ENCODE assay signal across 8 cellular contexts in genomic region chr18:79400591-79401381, GRCh38. TPM values are rescaled to one million over a fixed set of nuclear protein-coding genes. Genes with fewer than 3 reads are reported as not detected.
A peak's percentile ranks its signal among the peaks of the same experiment; 100 is the strongest.
DNase-seq lines count a peak whose midpoint lies in the region; ATAC-seq, FAIRE-seq and TF ChIP-seq lines count a peak whose summit lies in the region.

No MANE protein-coding gene starts in this region.

- WGBS in mesendoderm (ENCODE audit: extremely low coverage, insufficient coverage, low lambda C conversion rate), result no CpG with 5 or more reads among the region's 58 CpGs

- no peak overlapping the region for H4K5ac ChIP-seq in mesendoderm (ENCODE audit: low read length)

- intact Hi-C loops in breast epithelium (cut with DNase I; ENCODE audit: low total_unique reads) (loop anchor here (10.0 kb wide), 2 partner anchors 74 to 124 kb away; no protein-coding TSS in a partner anchor), tibial artery (cut with DNase I; ENCODE audit: low total_unique reads) (loop anchor here (5.0 kb wide), 1 partner anchor 107 kb away; no protein-coding TSS in a partner anchor)

- H3K36me3 ChIP-seq in breast epithelium (no peaks in the 10 kb centered on the region), mesendoderm (ENCODE audit: control insufficient read depth, insufficient read depth, low read length) (no peaks in the 10 kb centered on the region), tibial artery (no peaks in the 10 kb centered on the region)

- POLR2A ChIA-PET in RWPE1 (lab: Yijun Ruan, JAX; ENCODE audit: low non-redundant PET), result no interaction called here

- no peak overlapping the region for H4K8ac ChIP-seq in mesendoderm (ENCODE audit: low read depth, low read length)

- peak overlapping the region; percentile 71 for H3K9ac ChIP-seq in mesendoderm (ENCODE audit: low read length)

- no peak overlapping the region for H2BK15ac ChIP-seq in mesendoderm (replicated peaks; ENCODE audit: low read depth)

- CTCF ChIA-PET in RWPE1 (lab: Yijun Ruan, JAX), result no interaction called here

- DNase-seq in GM12891 (ENCODE audit: insufficient read length, low spot score) (peak; percentile 77), RWPE1 (ENCODE audit: low spot score) (no peak), breast epithelium (ENCODE audit: low spot score in 2 of 2) (no peak), mesendoderm (no peak), tibial artery (no peak), NCI-H69 (lab: John Stamatoyannopoulos, UW) (no peak)

- no peak for TF ChIP-seq CTCF in RWPE1 (conservative IDR thresholded peaks at IDR 0.05; ENCODE audit: low read depth)
- no peak for TF ChIP-seq CTCF in breast epithelium (IDR thresholded peaks at IDR 0.05)
- TF ChIP-seq CTCF in tibial artery (IDR thresholded peaks at IDR 0.05), result no peak

- H3K18ac ChIP-seq in mesendoderm (ENCODE audit: low read length), result peak overlapping the region; percentile 95

- TF ChIP-seq POLR2A in GM12891 (IDR thresholded peaks at IDR 0.05; ENCODE audit: low read depth, low read length) (no peak), breast epithelium (IDR thresholded peaks at IDR 0.05) (no peak)

- H3K4me1 ChIP-seq in breast epithelium, result peaks cover 0 to 4% of the 10 kb centered on the region in 2 donors
- H3K4me1 ChIP-seq in mesendoderm (ENCODE audit: control insufficient read depth, low read depth, low read length), result no peaks in the 10 kb centered on the region
- peaks cover 0 to 55% (median 43%) of the 10 kb centered on the region in 4 donors for H3K4me1 ChIP-seq in tibial artery

- H3K27me3 ChIP-seq in breast epithelium (no peaks in the 10 kb centered on the region), mesendoderm (ENCODE audit: insufficient read depth, low read length, poor library complexity) (peaks cover 29% of the 10 kb centered on the region), tibial artery (no peaks in the 10 kb centered on the region)

- H3K56ac ChIP-seq in mesendoderm (ENCODE audit: low read length), result peak overlapping the region; percentile 79

- ATAC-seq in HG03196 (IDR thresholded peaks at IDR 0.05; ENCODE audit: unreplicated experiment), result no peak
- ATAC-seq in HG02884 (IDR thresholded peaks at IDR 0.05; ENCODE audit: unreplicated experiment), result no peak

- H3K23ac ChIP-seq in mesendoderm (ENCODE audit: low read length), result no peak overlapping the region

- H2BK5ac ChIP-seq in mesendoderm (ENCODE audit: low read length), result no peak overlapping the region

- H3K4me3 ChIP-seq in breast epithelium (peak overlapping the region; percentile 82 to 86 (median 84)), mesendoderm (ENCODE audit: low read length) (peak overlapping the region; percentile 35), tibial artery (peak overlapping the region; percentile 80 to 84)

- H3K9me3 ChIP-seq in breast epithelium, result no peaks in the 10 kb centered on the region
- no peaks in the 10 kb centered on the region for H3K9me3 ChIP-seq in tibial artery

- no peak overlapping the region for H2AK5ac ChIP-seq in mesendoderm (ENCODE audit: low read length)

- FAIRE-seq in GM12891 (lab: Jason Lieb, UNC), result no peak

- H2BK120ac ChIP-seq in mesendoderm (ENCODE audit: low read depth, low read length), result peak overlapping the region; percentile 73

- peak overlapping the region; percentile 11 for H3K4me2 ChIP-seq in mesendoderm (ENCODE audit: low read length)

- peak overlapping the region; percentile 84 for H3K4ac ChIP-seq in mesendoderm (ENCODE audit: low read depth, low read length)

- H3K79me1 ChIP-seq in mesendoderm (ENCODE audit: low read length), result peaks cover 2% of the 10 kb centered on the region

- H3K79me2 ChIP-seq in mesendoderm (ENCODE audit: control insufficient read depth, insufficient read depth, low read length), result no peaks in the 10 kb centered on the region

- H3K27ac ChIP-seq in RWPE1 (peak overlapping the region; percentile 71), breast epithelium (peak overlapping the region; percentile 81 to 84), mesendoderm (ENCODE audit: low read depth, low read length) (no peak overlapping the region), tibial artery (peak overlapping the region; percentile 85 to 90)

TF ChIP-seq in GM12891, 5 proteins besides CTCF, POLR2A, EP300 and RAD21:
- TF ChIP-seq TAF1 (IDR thresholded peaks at IDR 0.05; ENCODE audit: low read depth, low read length) (no peak), PAX5 (IDR thresholded peaks at IDR 0.05; ENCODE audit: insufficient read depth, low read length, severe bottlenecking) (no peak)

RNA-seq across cellular contexts. Expression of gene NFATC1, which starts 5.1 kb away (rescaled TPM):
- polyA plus RNA-seq in GM12891 (2012; ENCODE audit: low read depth, missing spikeins), result 34.8 TPM
- 10 to 100 TPM; 10.9 to 18.0 (median 12.9) TPM for total RNA-seq in breast epithelium
- polyA plus RNA-seq in mesendoderm (2013, experiment 1 of 2), result 2.1 TPM
- 2.1 TPM for polyA plus RNA-seq in mesendoderm (2013, experiment 2 of 2)
